35 cellular contexts compared by ENCODE assay signal in the genomic region with DNA sequence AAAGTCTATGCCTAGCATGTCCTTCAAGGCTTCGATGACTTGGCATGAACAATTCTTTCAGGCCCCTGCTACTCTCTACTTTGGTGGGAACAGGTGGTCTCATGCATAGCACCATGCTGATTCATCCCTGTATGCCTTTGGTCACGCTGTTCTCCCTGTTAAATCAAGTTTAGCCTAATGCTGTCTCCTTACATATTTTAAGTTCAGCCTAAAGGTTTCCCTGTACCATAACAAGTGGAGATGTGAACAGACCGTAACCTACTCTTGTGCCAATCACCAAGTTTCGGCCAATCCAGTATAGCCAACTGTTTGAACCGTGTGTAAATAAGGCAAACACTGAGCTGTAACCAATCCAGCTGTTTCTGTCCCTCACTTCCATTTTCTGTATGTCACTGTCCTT. TPM values are rescaled to one million over a fixed set of nuclear protein-coding genes. Genes with fewer than 3 reads are reported as not detected.
"Had no signal": no experiment of that assay in that cellular context is flagged by ENCODE, and none has a peak within 500 bp of the region (broad histone marks: within the 10 kb centered on the region; RNA-seq: fewer than 3 reads in every experiment).

No MANE protein-coding gene starts in this region.

- H3K36me3 Mint-ChIP-seq: activated CD4-positive, alpha-beta memory T cell treated with anti-CD3 and anti-CD28 coated beads for 36 hours; activated naive CD8-positive, alpha-beta T cell treated with anti-CD3 and anti-CD28 coated beads for 36 hours had no signal

- H3K27me3 ChIP-seq: adrenal gland, body of pancreas, breast epithelium had no signal

- H3K4me3 Mint-ChIP-seq: activated B cell treated with CpG ODN at 0.5 μM for 24 hours; activated CD4-positive, alpha-beta memory T cell treated with anti-CD3 and anti-CD28 coated beads for 36 hours; activated CD4-positive, alpha-beta T cell treated with anti-CD3 and anti-CD28 coated beads, Interleukin-2, amount 10 ng/mL, durations not matched to agents 24 days and 14 days; activated CD8-positive, alpha-beta T cell treated with anti-CD3 and anti-CD28 coated beads for 36 hours; activated naive CD4-positive, alpha-beta T cell treated with anti-CD3 and anti-CD28 coated beads for 36 hours; activated naive CD8-positive, alpha-beta T cell treated with anti-CD3 and anti-CD28 coated beads for 36 hours; activated T-cell treated with anti-CD3 and anti-CD28 coated beads, Interleukin-2, amount 50 U/mL, for 4 hours; activated T-cell treated with anti-CD3 and anti-CD28 coated beads, Interleukin-2, amount 50 U/mL, for 72 hours; activated T-helper 1 cell treated with anti-CD3 and anti-CD28 coated beads, Interleukin-12 subunit alpha, Interleukin-12 subunit beta, Interleukin-2, Interleukin-4 antibody, amounts not matched to agents 30 ng/mL and 10 ng/mL and 1 ng/mL, durations not matched to agents 14 hours and 24 hours and 36 hours; activated T-helper 17 cell treated with anti-CD3 and anti-CD28 coated beads, Interleukin-2, amount 50 U/mL, for 72 hours; T-helper 1 cell treated with Interleukin-12 subunit alpha and Interleukin-12 subunit beta and Interleukin-4 antibody, amounts not matched to agents 30 μg/mL and 1 μg/mL, for 36 hours; T-helper 2 cell treated with Interferon-gamma antibody and Interleukin-4, amounts not matched to agents 5 μg/mL and 100 μg/mL, for 36 hours had no signal

- H3K4me1 Mint-ChIP-seq: activated B cell treated with CpG ODN at 0.5 μM for 24 hours; activated CD4-positive, alpha-beta T cell treated with anti-CD3 and anti-CD28 coated beads, Interleukin-2, amount 10 ng/mL, durations not matched to agents 24 days and 14 days; activated naive CD8-positive, alpha-beta T cell treated with anti-CD3 and anti-CD28 coated beads for 36 hours; activated T-helper 17 cell treated with anti-CD3 and anti-CD28 coated beads, Interleukin-2, amount 50 U/mL, for 72 hours had no signal

- H3K9me3 ChIP-seq: adrenal gland, body of pancreas, breast epithelium had no signal

- H3K27ac ChIP-seq: adrenal gland, body of pancreas, brain microvascular endothelial cell, breast epithelium, VCaP had no signal

- DNase-seq: activated B cell treated with CpG ODN at 0.5 μM for 24 hours; activated CD4-positive, alpha-beta memory T cell treated with anti-CD3 and anti-CD28 coated beads for 36 hours; activated CD4-positive, alpha-beta T cell treated with anti-CD3 and anti-CD28 coated beads for 4 hours; activated CD4-positive, alpha-beta T cell treated with anti-CD3 and anti-CD28 coated beads, Interleukin-2, amount 10 ng/mL, durations not matched to agents 24 days and 14 days; activated CD4-positive, alpha-beta T cell treated with anti-CD3 and anti-CD28 coated beads, Interleukin-2, amount 50 U/mL, for 1 hour; activated CD4-positive, alpha-beta T cell treated with anti-CD3 and anti-CD28 coated beads, Interleukin-2, amount 50 U/mL, for 4 hours; activated CD4-positive, CD25-positive, alpha-beta regulatory T cell treated with anti-CD3 and anti-CD28 coated beads, Interleukin-2, amount 50 U/mL, for 72 hours; activated CD8-positive, alpha-beta memory T cell treated with anti-CD3 and anti-CD28 coated beads, Interleukin-2, amount 50 U/mL, for 4 hours; activated CD8-positive, alpha-beta T cell treated with anti-CD3 and anti-CD28 coated beads for 36 hours; activated effector memory CD4-positive, alpha-beta T cell treated with anti-CD3 and anti-CD28 coated beads, Interleukin-2, amount 50 U/mL, for 16 hours; activated gamma-delta T cell treated with Interleukin-2 at 50 U/mL for 16 hours; activated naive CD4-positive, alpha-beta T cell; activated naive CD4-positive, alpha-beta T cell treated with anti-CD3 and anti-CD28 coated beads for 36 hours; activated naive CD4-positive, alpha-beta T cell treated with anti-CD3 and anti-CD28 coated beads, Interleukin-2, amount 50 U/mL, for 16 hours; activated naive CD8-positive, alpha-beta T cell treated with anti-CD3 and anti-CD28 coated beads for 36 hours; activated T-cell treated with anti-CD3 and anti-CD28 coated beads for 4 hours; activated T-cell treated with anti-CD3 and anti-CD28 coated beads, Interleukin-2, amount 50 U/mL, for 1 hour; activated T-cell treated with anti-CD3 and anti-CD28 coated beads, Interleukin-2, amount 50 U/mL, for 4 hours; activated T-cell treated with anti-CD3 and anti-CD28 coated beads, Interleukin-2, amount 50 U/mL, for 72 hours; adrenal gland; amniotic stem cell; aorta; body of pancreas; brain microvascular endothelial cell; central memory CD4-positive, alpha-beta T cell; T-helper 1 cell; T-helper 2 cell; T-helper 9 cell had no signal

- H3K36me3 ChIP-seq: adrenal gland, brain microvascular endothelial cell, breast epithelium had no signal

- H3K9me3 Mint-ChIP-seq: activated B cell treated with CpG ODN at 0.5 μM for 24 hours; activated CD4-positive, alpha-beta memory T cell treated with anti-CD3 and anti-CD28 coated beads for 36 hours; activated CD4-positive, alpha-beta T cell treated with anti-CD3 and anti-CD28 coated beads, Interleukin-2, amount 10 ng/mL, durations not matched to agents 24 days and 14 days; activated CD8-positive, alpha-beta T cell treated with anti-CD3 and anti-CD28 coated beads for 36 hours; activated naive CD4-positive, alpha-beta T cell treated with anti-CD3 and anti-CD28 coated beads for 36 hours; activated naive CD4-positive, alpha-beta T cell treated with anti-CD3 and anti-CD28 coated beads, Interleukin-2, amount 50 U/mL, for 72 hours; activated naive CD8-positive, alpha-beta T cell treated with anti-CD3 and anti-CD28 coated beads for 36 hours; activated T-cell treated with anti-CD3 and anti-CD28 coated beads, Interleukin-2, amount 50 U/mL, for 4 hours; activated T-cell treated with anti-CD3 and anti-CD28 coated beads, Interleukin-2, amount 50 U/mL, for 72 hours; activated T-helper 1 cell treated with anti-CD3 and anti-CD28 coated beads, Interleukin-12 subunit alpha, Interleukin-12 subunit beta, Interleukin-2, Interleukin-4 antibody, amounts not matched to agents 30 ng/mL and 10 ng/mL and 1 ng/mL, durations not matched to agents 14 hours and 24 hours and 36 hours; activated T-helper 17 cell treated with anti-CD3 and anti-CD28 coated beads, Interleukin-2, amount 50 U/mL, for 72 hours; T-helper 1 cell treated with Interleukin-12 subunit alpha and Interleukin-12 subunit beta and Interleukin-4 antibody, amounts not matched to agents 30 μg/mL and 1 μg/mL, for 36 hours; T-helper 2 cell treated with Interferon-gamma antibody and Interleukin-4, amounts not matched to agents 5 μg/mL and 100 μg/mL, for 36 hours had no signal

- H3K4me3 ChIP-seq: adrenal gland, body of pancreas, breast epithelium had no signal

- H3K4me1 ChIP-seq: breast epithelium had no signal

- ATAC-seq: activated CD8-positive, alpha-beta T cell treated with anti-CD3 and anti-CD28 coated beads for 36 hours; activated naive CD4-positive, alpha-beta T cell treated with anti-CD3 and anti-CD28 coated beads, Interleukin-2, amount 50 U/mL, for 72 hours; activated T-cell treated with anti-CD3 and anti-CD28 coated beads, Interleukin-2, amount 50 U/mL, for 4 hours; activated T-cell treated with anti-CD3 and anti-CD28 coated beads, Interleukin-2, amount 50 U/mL, for 72 hours; activated T-helper 17 cell treated with anti-CD3 and anti-CD28 coated beads, Interleukin-2, amount 50 U/mL, for 72 hours; body of pancreas had no signal

- H3K27ac Mint-ChIP-seq: activated B cell treated with CpG ODN at 0.5 μM for 24 hours; activated CD4-positive, alpha-beta memory T cell treated with anti-CD3 and anti-CD28 coated beads for 36 hours; activated CD4-positive, alpha-beta T cell treated with anti-CD3 and anti-CD28 coated beads, Interleukin-2, amount 10 ng/mL, durations not matched to agents 24 days and 14 days; activated CD8-positive, alpha-beta T cell treated with anti-CD3 and anti-CD28 coated beads for 36 hours; activated naive CD4-positive, alpha-beta T cell treated with anti-CD3 and anti-CD28 coated beads for 36 hours; activated naive CD4-positive, alpha-beta T cell treated with anti-CD3 and anti-CD28 coated beads, Interleukin-2, amount 50 U/mL, for 72 hours; activated naive CD8-positive, alpha-beta T cell treated with anti-CD3 and anti-CD28 coated beads for 36 hours; activated T-cell treated with anti-CD3 and anti-CD28 coated beads, Interleukin-2, amount 50 U/mL, for 72 hours; activated T-helper 1 cell treated with anti-CD3 and anti-CD28 coated beads, Interleukin-12 subunit alpha, Interleukin-12 subunit beta, Interleukin-2, Interleukin-4 antibody, amounts not matched to agents 30 ng/mL and 10 ng/mL and 1 ng/mL, durations not matched to agents 14 hours and 24 hours and 36 hours; activated T-helper 17 cell treated with anti-CD3 and anti-CD28 coated beads, Interleukin-2, amount 50 U/mL, for 72 hours; T-helper 1 cell treated with Interleukin-12 subunit alpha and Interleukin-12 subunit beta and Interleukin-4 antibody, amounts not matched to agents 30 μg/mL and 1 μg/mL, for 36 hours; T-helper 2 cell treated with Interferon-gamma antibody and Interleukin-4, amounts not matched to agents 5 μg/mL and 100 μg/mL, for 36 hours had no signal

RNA-seq across cellular contexts. Expression of gene GAS1, which starts 8.0 kb away (rescaled TPM):
- total RNA-seq: activated B cell treated with CpG ODN at 0.5 μM for 24 hours had no signal
